Comparison of ENCODE assay signal across 12 cellular contexts in the genomic region with DNA sequence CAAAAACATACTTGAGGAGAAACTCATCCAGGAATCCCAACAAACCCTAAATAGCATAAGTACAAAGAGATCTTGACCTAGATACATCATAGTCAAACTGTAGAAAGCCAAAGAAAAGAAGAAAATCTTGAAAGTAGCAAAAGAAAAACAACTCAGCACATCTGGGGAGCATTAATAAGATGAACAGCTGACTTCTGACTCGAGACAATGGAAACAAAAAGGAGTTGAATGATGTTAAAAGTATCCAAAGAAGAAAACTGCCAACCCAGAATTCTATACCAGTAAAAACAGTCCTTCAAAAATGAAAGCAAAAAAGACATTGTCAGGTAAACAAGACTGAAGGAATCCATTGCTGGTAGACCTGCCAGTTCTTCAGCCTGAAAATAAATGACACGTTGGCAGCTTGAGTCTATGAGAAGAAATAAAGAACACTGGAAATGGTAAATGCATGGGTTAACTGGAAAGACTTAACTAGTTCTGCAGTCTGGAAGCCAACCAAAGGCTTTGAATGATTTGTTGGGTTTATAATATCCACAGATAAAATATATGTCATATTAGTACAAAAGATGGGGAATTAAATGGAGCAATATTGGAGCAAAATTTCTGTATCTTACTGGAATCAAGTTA. TPM values are rescaled to one million over a fixed set of nuclear protein-coding genes. Genes with fewer than 3 reads are reported as not detected.
DNase-seq lines count a peak whose midpoint lies in the region; ATAC-seq and TF ChIP-seq lines count a peak whose summit lies in the region.
"Had no signal": no experiment of that assay in that cellular context is flagged by ENCODE, and none has a peak within 500 bp of the region (broad histone marks: within the 10 kb centered on the region; RNA-seq: fewer than 3 reads in every experiment).

No MANE protein-coding gene starts in this region.

- no peak for TF ChIP-seq CTCF in prostate gland (IDR thresholded peaks at IDR 0.05)

- TF ChIP-seq POLR2A in prostate gland (IDR thresholded peaks at IDR 0.05): no peak

- peaks cover 10 to 66% (median 43%) of the 10 kb centered on the region in 4 donors for H3K4me1 Mint-ChIP-seq in CD4-positive, CD25-positive, alpha-beta regulatory T cell

- peak overlapping the region in 1 of 4 donors; percentile 7 for H3K4me3 Mint-ChIP-seq in CD4-positive, CD25-positive, alpha-beta regulatory T cell

- peak overlapping the region; percentile 20 to 75 (median 44) for H3K27ac Mint-ChIP-seq in CD4-positive, CD25-positive, alpha-beta regulatory T cell

- peak overlapping the region; percentile 6 for H3K27ac ChIP-seq in CD4-positive, CD25-positive, alpha-beta regulatory T cell (ENCODE audit: insufficient read depth, low read length, poor library complexity, severe bottlenecking)
- H3K27ac ChIP-seq in prostate gland: no peak overlapping the region

- H3K9me3 ChIP-seq in CD4-positive, CD25-positive, alpha-beta regulatory T cell (ENCODE audit: control insufficient read depth in 2 of 2, low read length in 2 of 2): peaks cover 16 to 18% of the 10 kb centered on the region in 2 experiments
- no peaks in the 10 kb centered on the region for H3K9me3 ChIP-seq in prostate gland

- H3K27me3 Mint-ChIP-seq in CD4-positive, CD25-positive, alpha-beta regulatory T cell: no peaks in the 10 kb centered on the region

- H3K27me3 ChIP-seq in CD4-positive, CD25-positive, alpha-beta regulatory T cell (ENCODE audit: control insufficient read depth, insufficient read depth, low read length): no peaks in the 10 kb centered on the region
- H3K27me3 ChIP-seq in prostate gland (replicated peaks; ENCODE audit: insufficient read depth): no peaks in the 10 kb centered on the region

- intact Hi-C loops in prostate gland (cut with DNase I): no loop called here

- no peak overlapping the region for H3K4me3 ChIP-seq in CD4-positive, CD25-positive, alpha-beta regulatory T cell (ENCODE audit: low read depth, low read length)
- no peak overlapping the region for H3K4me3 ChIP-seq in prostate gland
- H3K4me3 ChIP-seq: mucosa of descending colon had no signal

- ATAC-seq in CD4-positive, CD25-positive, alpha-beta regulatory T cell (ENCODE audit: low read depth in 2 of 2): no peak
- no peak for ATAC-seq in left lobe of liver
- ATAC-seq: mucosa of descending colon had no signal

- H3K4me1 ChIP-seq in CD4-positive, CD25-positive, alpha-beta regulatory T cell (ENCODE audit: control insufficient read depth, insufficient read depth, low read length, poor library complexity, severe bottlenecking): peaks cover 17% of the 10 kb centered on the region
- no peaks in the 10 kb centered on the region for H3K4me1 ChIP-seq in prostate gland (replicated peaks)

- H3K36me3 Mint-ChIP-seq in CD4-positive, CD25-positive, alpha-beta regulatory T cell: peaks cover 47% of the 10 kb centered on the region

- DNase-seq in CD4-positive, CD25-positive, alpha-beta regulatory T cell: no peak
- DNase-seq in ELR (ENCODE audit: low read depth): peak; percentile 29
- DNase-seq in RPMI7951 (ENCODE audit: low read depth): peak; percentile 36
- DNase-seq in fibroblast of gingiva (ENCODE audit: low read depth): peak; percentile 28
- DNase-seq in left lobe of liver (ENCODE audit: low spot score): no peak
- no peak for DNase-seq in activated gamma-delta T cell (lab: John Stamatoyannopoulos, UW)
- DNase-seq in prostate gland (ENCODE audit: low spot score): no peak
- DNase-seq: effector CD4-positive, alpha-beta T cell; NCI-H146; NCI-H748 treated with DMSO at 0.1 percent for 48 hours; Right ventricle myocardium superior had no signal

- WGBS in prostate gland: 94% methylated on average over 2 of the region's 2 CpGs

- peaks cover 44% of the 10 kb centered on the region for H3K36me3 ChIP-seq in CD4-positive, CD25-positive, alpha-beta regulatory T cell (ENCODE audit: control insufficient read depth, insufficient read depth, low read length)
- peaks cover 0 to 14% of the 10 kb centered on the region in 2 donors for H3K36me3 ChIP-seq in prostate gland

- peaks cover 0 to 20% (median 6%) of the 10 kb centered on the region in 7 donors for H3K9me3 Mint-ChIP-seq in CD4-positive, CD25-positive, alpha-beta regulatory T cell

RNA-seq across cellular contexts. Expression of a gene that starts 46.8 kb away (rescaled TPM):
- total RNA-seq in CD4-positive, CD25-positive, alpha-beta regulatory T cell: 6.2 TPM
- polyA plus RNA-seq in CD4-positive, CD25-positive, alpha-beta regulatory T cell: 1 to 10 TPM; 1.6 to 3.0 (median 1.8) TPM
- 0.68 and 0.96 TPM in 2 replicates for total RNA-seq in RPMI7951 (2014; rRNA removed; shearing (Covaris generic))
- total RNA-seq in left lobe of liver: 1.8 TPM
- total RNA-seq in prostate gland: 10 to 100 TPM in 1 of 2 donors, 1 to 10 TPM in 1; 7.3 to 22.3 TPM

RNA-seq across cellular contexts. Expression of a gene that starts 47.5 kb away (rescaled TPM):
- total RNA-seq in CD4-positive, CD25-positive, alpha-beta regulatory T cell: 196 TPM
- 100 to 1,000 TPM; 358 to 453 (median 400) TPM for polyA plus RNA-seq in CD4-positive, CD25-positive, alpha-beta regulatory T cell
- 282 and 300 TPM in 2 replicates for total RNA-seq in RPMI7951 (2014; rRNA removed; shearing (Covaris generic))
- total RNA-seq in left lobe of liver: 200 TPM
- total RNA-seq in prostate gland: 10 to 100 TPM; 46.0 to 57.4 TPM

Comparison
In these comparisons a context has a peak if more than half of its experiments do, and no peak if none do; other contexts are left out.
1. DNase-seq: peak in ELR (single experiment), RPMI7951 (single experiment) and fibroblast of gingiva (single experiment); none in CD4-positive, CD25-positive, alpha-beta regulatory T cell (0 of 3), left lobe of liver (single experiment), activated gamma-delta T cell (single experiment) and prostate gland (single experiment).